1 cellular context compared by ENCODE assay signal in genomic region chr11:45804806-45805304, GRCh38.
TF ChIP-seq lines count a peak whose summit lies in the region.

SLC35C1 (plus strand) TSS chr11:45805149; CDS start chr11:45805802, 653 bp downstream.

TF ChIP-seq in K562, 482 proteins besides CTCF, POLR2A, EP300 and RAD21 (continued from another document):
- no peak for TF ChIP-seq REST (CRISPR knock-in tag; IDR thresholded peaks at IDR 0.05; ENCODE audit: low read depth)
- TF ChIP-seq SNAPC5 (CRISPR knock-in tag; IDR thresholded peaks at IDR 0.05): no peak
- TF ChIP-seq USF2 (CRISPR knock-in tag; IDR thresholded peaks at IDR 0.05): peak; percentile 88
- no peak for TF ChIP-seq ZNF277 (CRISPR knock-in tag; IDR thresholded peaks at IDR 0.05; ENCODE audit: borderline replicate concordance)
